Comparison of ENCODE assay signal across 7 cellular contexts in the genomic region with DNA sequence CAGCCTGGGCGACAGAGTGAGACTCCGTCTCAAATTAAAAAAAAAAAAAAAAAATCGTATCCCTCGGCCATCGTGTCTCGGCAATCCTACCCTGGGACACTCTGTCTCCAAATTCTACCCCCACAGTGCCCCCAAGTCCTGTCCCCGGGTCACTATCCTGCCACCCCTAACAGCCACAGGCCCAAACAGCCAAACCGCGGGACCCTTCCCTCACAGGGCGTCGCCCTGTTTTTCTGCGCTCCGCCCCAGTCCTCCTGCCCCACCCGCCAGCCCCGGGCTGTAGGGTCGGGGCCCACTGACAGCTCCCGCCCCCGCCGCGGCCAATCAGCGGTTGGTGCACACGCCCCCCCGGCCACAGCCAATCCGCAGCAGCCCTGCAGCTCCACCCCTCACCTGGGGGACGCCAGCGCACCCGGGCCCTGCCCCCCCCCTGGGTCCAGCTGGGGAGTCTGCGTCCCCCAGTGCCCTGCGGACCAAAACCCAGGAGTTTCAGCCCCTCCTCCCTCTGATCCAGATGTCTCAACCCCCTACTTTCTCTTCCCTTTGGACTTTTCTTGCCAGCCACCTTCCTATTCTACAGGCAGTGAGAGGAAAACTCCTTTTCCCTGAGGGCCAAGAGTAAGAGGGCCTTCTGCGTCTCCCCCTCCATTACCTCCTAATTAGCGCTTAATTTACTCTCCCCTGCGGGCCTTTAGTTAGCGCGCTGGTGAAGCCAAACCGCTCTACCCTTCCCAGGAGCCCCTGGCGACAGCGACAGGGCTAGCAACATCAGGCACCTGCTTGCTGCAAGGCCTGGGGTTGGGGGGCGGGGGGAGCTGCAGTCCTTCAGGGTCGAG. TPM values are rescaled to one million over a fixed set of nuclear protein-coding genes. Genes with fewer than 3 reads are reported as not detected.
DNase-seq lines count a peak whose midpoint lies in the region; ATAC-seq, FAIRE-seq and TF ChIP-seq lines count a peak whose summit lies in the region.

No MANE protein-coding gene starts in this region.

- H3K9me3 ChIP-seq in HUES64 (ENCODE audit: insufficient read depth, low read depth, low read length): no peaks in the 10 kb centered on the region
- H3K9me3 ChIP-seq in Panc1 (ENCODE audit: control insufficient read depth, insufficient read depth, low read depth, low read length): no peaks in the 10 kb centered on the region
- H3K9me3 ChIP-seq in neural progenitor cell (ENCODE audit: low read depth): no peaks in the 10 kb centered on the region
- H3K9me3 ChIP-seq in thymus (ENCODE audit: control insufficient read depth): no peaks in the 10 kb centered on the region

- WGBS in HUES64: 2% methylated on average over 39 of the region's 39 CpGs
- 19% methylated on average over 39 of the region's 39 CpGs for WGBS in thymus

- H3K9ac ChIP-seq in HUES64 (ENCODE audit: low read depth, low read length) (no peak overlapping the region), neural progenitor cell (no peak overlapping the region)

- no peaks in the 10 kb centered on the region for H3K9me3 Mint-ChIP-seq in activated naive CD4-positive, alpha-beta T cell treated with anti-CD3 and anti-CD28 coated beads for 36 hours
- no peaks in the 10 kb centered on the region for H3K9me3 Mint-ChIP-seq in neural progenitor cell

- H3K27me3 ChIP-seq in HUES64 (ENCODE audit: insufficient read depth, low read length) (peaks cover 7% of the 10 kb centered on the region), Panc1 (ENCODE audit: control insufficient read depth, insufficient read depth, low read length) (no peaks in the 10 kb centered on the region), neural progenitor cell (no peaks in the 10 kb centered on the region), thymus (ENCODE audit: control insufficient read depth, insufficient read depth) (no peaks in the 10 kb centered on the region)

- peak overlapping the region; percentile 68 for H3K4me3 Mint-ChIP-seq in activated naive CD4-positive, alpha-beta T cell treated with anti-CD3 and anti-CD28 coated beads for 36 hours
- peak overlapping the region; percentile 83 for H3K4me3 Mint-ChIP-seq in neural progenitor cell

- no peaks in the 10 kb centered on the region for H4K20me1 ChIP-seq in neural progenitor cell (ENCODE audit: low read depth)

- CTCF ChIA-PET in Panc1 (lab: Charles Lee): interaction anchor here (0.5 to 2.2 kb wide), 4 partner anchors 17 to 181 kb away, joined by 3 to 10 read pairs (median 4); a partner anchor contains a TSS
- CTCF ChIA-PET in activated naive CD4-positive, alpha-beta T cell treated with anti-CD3 and anti-CD28 coated beads for 36 hours (lab: Charles Lee): interaction anchor here (0.7 kb wide), 1 partner anchor 334 kb away, joined by 4 read pairs; no protein-coding TSS in a partner anchor

- FAIRE-seq in GM18507 (lab: Jason Lieb, UNC): peak; percentile 75
- FAIRE-seq in frontal cortex (lab: Jason Lieb, UNC): no peak

- peaks cover 31% of the 10 kb centered on the region for H3K4me1 Mint-ChIP-seq in activated naive CD4-positive, alpha-beta T cell treated with anti-CD3 and anti-CD28 coated beads for 36 hours (ENCODE audit: low read depth)
- H3K4me1 Mint-ChIP-seq in neural progenitor cell: peaks cover 40% of the 10 kb centered on the region

- DNase-seq in GM18507 (ENCODE audit: extremely low spot score, insufficient read length, low read depth) (peak; percentile 83), Panc1 (ENCODE audit: low read depth, low spot score) (no peak), frontal cortex (ENCODE audit: low spot score in 2 of 2) (peak; percentile 85 to 89), neural progenitor cell (ENCODE audit: low spot score) (peak; percentile 96)
- DNase-seq in activated naive CD4-positive, alpha-beta T cell treated with anti-CD3 and anti-CD28 coated beads for 36 hours: peak; percentile 52

- TF ChIP-seq CTCF in Panc1 (IDR thresholded peaks at IDR 0.05) (no peak), neural progenitor cell (IDR thresholded peaks at IDR 0.05) (peak; percentile 39)

- ATAC-seq in Panc1: peak; percentile 86

- no TSS peak for BruUV-seq in Panc1 (replicated peaks; lab: Mats Ljungman, UMichigan)

- in situ Hi-C loops in Panc1 (cut with HindIII; ENCODE audit: low pct_unique_long_range_greater_than_20kb, low sequenced_read_pairs): no loop called here

- peak overlapping the region; percentile 50 for H3K4me3 ChIP-seq in HUES64 (ENCODE audit: low read length)
- H3K4me3 ChIP-seq in Panc1 (ENCODE audit: low read depth in 2 of 2, low read length in 2 of 2): peak overlapping the region; percentile 63 to 64
- H3K4me3 ChIP-seq in neural progenitor cell: peak overlapping the region; percentile 58
- peak overlapping the region; percentile 14 for H3K4me3 ChIP-seq in thymus (ENCODE audit: low read length)

- peaks cover 3% of the 10 kb centered on the region for H3K36me3 Mint-ChIP-seq in activated naive CD4-positive, alpha-beta T cell treated with anti-CD3 and anti-CD28 coated beads for 36 hours (ENCODE audit: low read depth)
- H3K36me3 Mint-ChIP-seq in neural progenitor cell: no peaks in the 10 kb centered on the region

- H2AFZ ChIP-seq in neural progenitor cell (replicated peaks): peak overlapping the region; percentile 53

- H3K27ac ChIP-seq in HUES64 (ENCODE audit: low read depth, low read length) (peak overlapping the region; percentile 67; the same call in 1 of the 2 replicates), Panc1 (ENCODE audit: low read length) (no peak overlapping the region), neural progenitor cell (peak overlapping the region; percentile 87), thymus (ENCODE audit: low read depth) (peak overlapping the region; percentile 77)

- no peaks in the 10 kb centered on the region for H3K27me3 Mint-ChIP-seq in activated naive CD4-positive, alpha-beta T cell treated with anti-CD3 and anti-CD28 coated beads for 36 hours (ENCODE audit: low read depth)
- H3K27me3 Mint-ChIP-seq in neural progenitor cell (ENCODE audit: insufficient read depth, low read depth): peaks cover 15% of the 10 kb centered on the region

- H3K36me3 ChIP-seq in HUES64 (ENCODE audit: insufficient read depth, low read length) (no peaks in the 10 kb centered on the region), Panc1 (ENCODE audit: control insufficient read depth, insufficient read depth, low read length) (peaks cover 2% of the 10 kb centered on the region; the same call in 1 of the 2 replicates), neural progenitor cell (no peaks in the 10 kb centered on the region), thymus (ENCODE audit: control insufficient read depth, insufficient read depth) (peaks cover 7% of the 10 kb centered on the region)

- peaks cover 7% of the 10 kb centered on the region for H3K79me2 ChIP-seq in neural progenitor cell (ENCODE audit: low read depth)

- POLR2A ChIA-PET in Panc1 (lab: Charles Lee): no interaction called here

- no peak overlapping the region for H3K27ac Mint-ChIP-seq in activated naive CD4-positive, alpha-beta T cell treated with anti-CD3 and anti-CD28 coated beads for 36 hours
- H3K27ac Mint-ChIP-seq in neural progenitor cell: no peak overlapping the region

- intact Hi-C loops in Panc1 (cut with micrococcal nuclease; ENCODE audit: unreplicated experiment): no loop called here
- intact Hi-C loops in activated naive CD4-positive, alpha-beta T cell treated with anti-CD3 and anti-CD28 coated beads for 36 hours (cut with micrococcal nuclease): no loop called here

- peaks cover 57% of the 10 kb centered on the region for H3F3A ChIP-seq in neural progenitor cell (ENCODE audit: low read depth)

- peak overlapping the region; percentile 96 for H3K4me2 ChIP-seq in neural progenitor cell

- H3K4me1 ChIP-seq in HUES64 (ENCODE audit: insufficient read depth, low read length) (peaks cover 14% of the 10 kb centered on the region; the same call in 1 of the 2 replicates), Panc1 (ENCODE audit: control insufficient read depth, insufficient read depth, low read length) (no peaks in the 10 kb centered on the region; the same call in none of the 2 replicates), neural progenitor cell (peaks cover 26% of the 10 kb centered on the region), thymus (ENCODE audit: control insufficient read depth, insufficient read depth, low read length) (peaks cover 7% of the 10 kb centered on the region)

RNA-seq across cellular contexts. Expression of a gene that starts 1.5 kb away (rescaled TPM):
- 25.5 TPM for polyA plus RNA-seq in HUES64 (2013, experiment 1 of 2)
- 22.9 TPM for polyA plus RNA-seq in HUES64 (2013, experiment 2 of 2)
- 34.6 TPM for total RNA-seq in Panc1 (2021; ENCODE audit: unreplicated experiment)
- 49.2 TPM for polyA plus RNA-seq in Panc1 (2012; ENCODE audit: insufficient read length)
- total RNA-seq in activated naive CD4-positive, alpha-beta T cell treated with anti-CD3 and anti-CD28 coated beads for 36 hours: 10 to 100 TPM; 66.4 to 66.8 TPM
- total RNA-seq in frontal cortex: 11.4 TPM
- 33.5 and 63.2 TPM in 2 replicates for total RNA-seq in neural progenitor cell (ENCODE audit: low replicate concordance)
- polyA plus RNA-seq in thymus: 37.5 TPM

RNA-seq across cellular contexts. Expression of a gene that starts 24.0 kb away (rescaled TPM):
- polyA plus RNA-seq in HUES64 (2013, experiment 1 of 2): 7.4 TPM
- 13.6 TPM for polyA plus RNA-seq in HUES64 (2013, experiment 2 of 2)
- 20.8 TPM for total RNA-seq in Panc1 (2021; ENCODE audit: unreplicated experiment)
- polyA plus RNA-seq in Panc1 (2012; ENCODE audit: insufficient read length): 44.5 TPM
- total RNA-seq in activated naive CD4-positive, alpha-beta T cell treated with anti-CD3 and anti-CD28 coated beads for 36 hours: under 1 TPM in 1 of 2 experiments, not detected in 1; 0.50 TPM
- 1.2 TPM for total RNA-seq in frontal cortex
- 11.2 and 27.6 TPM in 2 replicates for total RNA-seq in neural progenitor cell (ENCODE audit: low replicate concordance)
- 20.4 TPM for polyA plus RNA-seq in thymus

RNA-seq across cellular contexts. Expression of a gene that starts 56.1 kb away (rescaled TPM):
- polyA plus RNA-seq in HUES64 (2013, experiment 1 of 2): 7.1 TPM
- polyA plus RNA-seq in HUES64 (2013, experiment 2 of 2): 10.1 TPM
- total RNA-seq in Panc1 (2021; ENCODE audit: unreplicated experiment) (4.2 TPM), frontal cortex (1.6 TPM), neural progenitor cell (ENCODE audit: low replicate concordance) (6.2 and 6.3 TPM in 2 replicates)
- 4.4 TPM for polyA plus RNA-seq in Panc1 (2012; ENCODE audit: insufficient read length)
- total RNA-seq in activated naive CD4-positive, alpha-beta T cell treated with anti-CD3 and anti-CD28 coated beads for 36 hours: 1 to 10 TPM; 8.3 to 8.8 TPM
- 17.3 TPM for polyA plus RNA-seq in thymus

RNA-seq across cellular contexts. Expression of a gene that starts 57.0 kb away (rescaled TPM):
- polyA plus RNA-seq in HUES64 (2013, experiment 1 of 2): not detected
- polyA plus RNA-seq in HUES64 (2013, experiment 2 of 2): 0.38 TPM
- not detected for total RNA-seq in Panc1 (2021; ENCODE audit: unreplicated experiment)
- polyA plus RNA-seq in Panc1 (2012; ENCODE audit: insufficient read length): 0.17 TPM
- not detected for total RNA-seq in activated naive CD4-positive, alpha-beta T cell treated with anti-CD3 and anti-CD28 coated beads for 36 hours
- total RNA-seq in frontal cortex: not detected
- total RNA-seq in neural progenitor cell (ENCODE audit: low replicate concordance): not detected in 2 replicates
- 0.11 TPM for polyA plus RNA-seq in thymus

RNA-seq across cellular contexts. Expression of a gene that starts 59.9 kb away (rescaled TPM):
- 2.4 TPM for polyA plus RNA-seq in HUES64 (2013, experiment 1 of 2)
- polyA plus RNA-seq in HUES64 (2013, experiment 2 of 2): 2.9 TPM
- 0.13 TPM for total RNA-seq in Panc1 (2021; ENCODE audit: unreplicated experiment)
- polyA plus RNA-seq in Panc1 (2012; ENCODE audit: insufficient read length): not detected
- under 1 TPM; 0.07 to 0.12 TPM for total RNA-seq in activated naive CD4-positive, alpha-beta T cell treated with anti-CD3 and anti-CD28 coated beads for 36 hours
- 0.82 TPM for total RNA-seq in frontal cortex
- total RNA-seq in neural progenitor cell (ENCODE audit: low replicate concordance): 2.9 and 5.1 TPM in 2 replicates
- polyA plus RNA-seq in thymus: 1.3 TPM
